ENCODE assay signal across 25 cellular contexts in genomic region chr12:89817501-89818226, GRCh38.
DNase-seq lines count a peak whose midpoint lies in the region; ATAC-seq and TF ChIP-seq lines count a peak whose summit lies in the region.
"Had no signal": no experiment of that assay in that cellular context is flagged by ENCODE, and none has a peak within 500 bp of the region (broad histone marks: within the 10 kb centered on the region; RNA-seq: fewer than 3 reads in every experiment).

No MANE protein-coding gene starts in this region.

- no peaks in the 10 kb centered on the region for H3K9me3 ChIP-seq in Caco-2
- H3K9me3 ChIP-seq: left ventricle myocardium inferior, thoracic aorta had no signal

- CTCF ChIA-PET in Caco-2 (lab: Charles Lee): no interaction called here

- no peaks in the 10 kb centered on the region for H3K27me3 Mint-ChIP-seq in Caco-2 (ENCODE audit: insufficient read depth, unreplicated experiment)
- H3K27me3 Mint-ChIP-seq: activated naive CD4-positive, alpha-beta T cell treated with anti-CD3 and anti-CD28 coated beads, Interleukin-2, amount 10 ng/mL, durations not matched to agents 7 days and 5 days; activated T-cell treated with anti-CD3 and anti-CD28 coated beads, Interleukin-2, amount 50 U/mL, for 24 hours had no signal

- POLR2A ChIA-PET in Caco-2 (lab: Charles Lee): no interaction called here

- H3K36me3 Mint-ChIP-seq in Caco-2 (ENCODE audit: insufficient read depth, unreplicated experiment): no peaks in the 10 kb centered on the region
- H3K36me3 Mint-ChIP-seq: activated naive CD4-positive, alpha-beta T cell treated with anti-CD3 and anti-CD28 coated beads, Interleukin-2, amount 10 ng/mL, durations not matched to agents 7 days and 5 days had no signal

- no peak overlapping the region for H3K27ac Mint-ChIP-seq in Caco-2 (ENCODE audit: unreplicated experiment)
- H3K27ac Mint-ChIP-seq: activated CD8-positive, alpha-beta T cell treated with anti-CD3 and anti-CD28 coated beads, Interleukin-2, amount 10 ng/mL, durations not matched to agents 7 days and 5 days; activated naive CD4-positive, alpha-beta T cell treated with anti-CD3 and anti-CD28 coated beads, Interleukin-2, amount 10 ng/mL, durations not matched to agents 7 days and 5 days; activated T-cell treated with anti-CD3 and anti-CD28 coated beads, Interleukin-2, amount 50 U/mL, for 24 hours; nephron progenitor cell had no signal

- DNase-seq in A172 (ENCODE audit: low spot score) (peak; percentile 14), HCEC 1CT (peak; percentile 28), OCI-M1 (lab: John Stamatoyannopoulos, UW) (peak; percentile 38), epithelial cell of esophagus (ENCODE audit: low read depth) (peak; percentile 43), NCI-H146 treated with DMSO at 0.1 percent for 48 hours (lab: John Stamatoyannopoulos, UW; ENCODE audit: unreplicated experiment) (no peak), germinal center (ENCODE audit: low spot score) (no peak), Caco-2 (no peak)
- DNase-seq: ACHN; activated CD8-positive, alpha-beta T cell treated with anti-CD3 and anti-CD28 coated beads, Interleukin-2, amount 10 ng/mL, durations not matched to agents 7 days and 5 days; activated naive CD4-positive, alpha-beta T cell treated with anti-CD3 and anti-CD28 coated beads, Interleukin-2, amount 10 ng/mL, durations not matched to agents 7 days and 5 days; activated T-cell treated with anti-CD3 and anti-CD28 coated beads, Interleukin-2, amount 50 U/mL, for 24 hours; effector memory CD8-positive, alpha-beta T cell; GOT3; left ventricle myocardium inferior; NCI-H1930; NCI-H345; nephron progenitor cell; stimulated activated CD4-positive, alpha-beta T cell treated with anti-CD3 and anti-CD28 coated beads, Interleukin-2, amount 100 ng/mL, for 24 hours; stimulated activated naive CD4-positive, alpha-beta T cell; T-helper 2 cell had no signal

- H3K4me3 ChIP-seq in epithelial cell of esophagus (ENCODE audit: low read length): no peak overlapping the region
- H3K4me3 ChIP-seq in Caco-2 (ENCODE audit: low read depth, low read length): no peak overlapping the region
- H3K4me3 ChIP-seq: BLaER1 treated with 17β-estradiol and CSF1 and Interleukin-3, amounts not matched to agents 10 nM and 100 nM; left ventricle myocardium inferior; skin epidermis; thoracic aorta had no signal

- H3K27me3 ChIP-seq in Caco-2 (replicated peaks; ENCODE audit: control insufficient read depth, insufficient read depth, low read length): no peaks in the 10 kb centered on the region
- H3K27me3 ChIP-seq: BLaER1 treated with 17β-estradiol and CSF1 and Interleukin-3, amounts not matched to agents 10 nM and 100 nM had no signal

- H3K4me3 Mint-ChIP-seq in Caco-2 (ENCODE audit: unreplicated experiment): no peak overlapping the region
- H3K4me3 Mint-ChIP-seq: activated CD8-positive, alpha-beta T cell treated with anti-CD3 and anti-CD28 coated beads, Interleukin-2, amount 10 ng/mL, durations not matched to agents 7 days and 5 days; activated naive CD4-positive, alpha-beta T cell treated with anti-CD3 and anti-CD28 coated beads, Interleukin-2, amount 10 ng/mL, durations not matched to agents 7 days and 5 days; activated T-cell treated with anti-CD3 and anti-CD28 coated beads, Interleukin-2, amount 50 U/mL, for 24 hours; effector memory CD8-positive, alpha-beta T cell; nephron progenitor cell had no signal

- H3K9me3 Mint-ChIP-seq in Caco-2 (ENCODE audit: unreplicated experiment): no peaks in the 10 kb centered on the region
- H3K9me3 Mint-ChIP-seq: activated naive CD4-positive, alpha-beta T cell treated with anti-CD3 and anti-CD28 coated beads, Interleukin-2, amount 10 ng/mL, durations not matched to agents 7 days and 5 days; activated T-cell treated with anti-CD3 and anti-CD28 coated beads, Interleukin-2, amount 50 U/mL, for 24 hours; effector memory CD8-positive, alpha-beta T cell had no signal

- no peaks in the 10 kb centered on the region for H3K36me3 ChIP-seq in Caco-2 (ENCODE audit: control insufficient read depth, insufficient read depth, low read length)
- H3K36me3 ChIP-seq: BLaER1 treated with 17β-estradiol and CSF1 and Interleukin-3, amounts not matched to agents 10 nM and 100 nM; left ventricle myocardium inferior; thoracic aorta had no signal

- TF ChIP-seq CTCF in epithelial cell of esophagus (IDR thresholded peaks at IDR 0.05; ENCODE audit: insufficient read depth, low read depth, low read length, missing control alignments) (no peak), Caco-2 (IDR thresholded peaks at IDR 0.05; ENCODE audit: insufficient read depth in 1 of 2, low read depth in 1 of 2, low read length in 1 of 2, severe bottlenecking in 1 of 2, unreplicated experiment in 1 of 2) (no peak)

- peaks cover 15% of the 10 kb centered on the region for H3K4me1 ChIP-seq in Caco-2
- H3K4me1 ChIP-seq: left ventricle myocardium inferior had no signal

- H3K4me1 Mint-ChIP-seq in Caco-2 (ENCODE audit: low read depth, unreplicated experiment): peaks cover 27% of the 10 kb centered on the region
- H3K4me1 Mint-ChIP-seq: activated naive CD4-positive, alpha-beta T cell treated with anti-CD3 and anti-CD28 coated beads, Interleukin-2, amount 10 ng/mL, durations not matched to agents 7 days and 5 days; nephron progenitor cell had no signal

- ATAC-seq in HG03378 (IDR thresholded peaks at IDR 0.05; ENCODE audit: unreplicated experiment): no peak
- ATAC-seq: activated CD8-positive, alpha-beta T cell treated with anti-CD3 and anti-CD28 coated beads, Interleukin-2, amount 10 ng/mL, durations not matched to agents 7 days and 5 days; effector memory CD8-positive, alpha-beta T cell; Panc1 had no signal

- intact Hi-C loops in Caco-2 (cut with micrococcal nuclease; ENCODE audit: unreplicated experiment): no loop called here

- no TSS peak for BruUV-seq in Caco-2 (replicated peaks; lab: Mats Ljungman, UMichigan)

Comparison
In these comparisons a context has a peak if more than half of its experiments do, and no peak if none do; other contexts are left out.
1. DNase-seq: peak in A172 (single experiment), HCEC 1CT (single experiment), OCI-M1 (single experiment) and epithelial cell of esophagus (single experiment); none in NCI-H146 treated with DMSO at 0.1 percent for 48 hours (single experiment), germinal center (single experiment) and Caco-2 (0 of 2).